9 cellular contexts compared by ENCODE assay signal in genomic region chr11:121112498-121113455, GRCh38. TPM values are rescaled to one million over a fixed set of nuclear protein-coding genes. Genes with fewer than 3 reads are reported as not detected.
DNase-seq lines count a peak whose midpoint lies in the region; ATAC-seq and TF ChIP-seq lines count a peak whose summit lies in the region.
"Had no signal": no experiment of that assay in that cellular context is flagged by ENCODE, and none has a peak within 500 bp of the region (broad histone marks: within the 10 kb centered on the region; RNA-seq: fewer than 3 reads in every experiment).

No MANE protein-coding gene starts in this region.

- H3K4me3 ChIP-seq in A673 (ENCODE audit: low read depth, low read length, poor library complexity, severe bottlenecking) (no peak overlapping the region), GM12864 (ENCODE audit: low read depth, low read length) (no peak overlapping the region), RWPE2 (ENCODE audit: severe bottlenecking) (no peak overlapping the region)

- POLR2A ChIA-PET in A673 (lab: Charles Lee; ENCODE audit: low non-redundant PET), result no interaction called here
- POLR2A ChIA-PET in MCF 10A (lab: Yijun Ruan, JAX), result no interaction called here

- peaks cover 50% of the 10 kb centered on the region for H3K27me3 Mint-ChIP-seq in MCF 10A (ENCODE audit: insufficient read depth, unreplicated experiment)

- BruUV-seq in A673 (replicated peaks; lab: Mats Ljungman, UMichigan), result no TSS peak
- BruUV-seq in MCF 10A (replicated peaks; lab: Mats Ljungman, UMichigan), result no TSS peak

- H3K4me1 ChIP-seq in A673 (ENCODE audit: insufficient read depth, low read length, poor library complexity, severe bottlenecking) (no peaks in the 10 kb centered on the region), RWPE2 (ENCODE audit: insufficient read depth, poor library complexity, severe bottlenecking) (no peaks in the 10 kb centered on the region)

- H3K27ac ChIP-seq in A673 (ENCODE audit: low read depth, low read length, poor library complexity, severe bottlenecking) (no peak overlapping the region), RWPE2 (ENCODE audit: poor library complexity, severe bottlenecking) (no peak overlapping the region)

- peak; percentile 72; the same call in 2 of the 3 replicates for ATAC-seq in RWPE2 (ENCODE audit: low read depth)
- ATAC-seq in HG02610 (IDR thresholded peaks at IDR 0.05; ENCODE audit: unreplicated experiment), result no peak

- no peaks in the 10 kb centered on the region for H3K4me1 Mint-ChIP-seq in MCF 10A (ENCODE audit: insufficient read depth, unreplicated experiment)

- no peak overlapping the region for H3K27ac Mint-ChIP-seq in MCF 10A (ENCODE audit: low read depth, unreplicated experiment)
- H3K27ac Mint-ChIP-seq: natural killer cell treated with Interleukin-12 subunit alpha and Interleukin-12 subunit beta and Interleukin-15 and Interleukin-18, amount 100 ng/mL, for 72 hours had no signal

- H3K36me3 Mint-ChIP-seq in MCF 10A (ENCODE audit: insufficient read depth, unreplicated experiment), result no peaks in the 10 kb centered on the region
- H3K36me3 Mint-ChIP-seq: natural killer cell treated with Interleukin-12 subunit alpha and Interleukin-12 subunit beta and Interleukin-15 and Interleukin-18, amount 100 ng/mL, for 72 hours had no signal

- CTCF ChIA-PET in A673 (lab: Charles Lee), result no interaction called here
- CTCF ChIA-PET in MCF 10A (lab: Yijun Ruan, JAX), result interaction anchor here (0.5 to 2.3 kb wide), 10 partner anchors 10 to 1614 kb away, joined by 3 to 11 read pairs (median 3); no protein-coding TSS in a partner anchor

- TF ChIP-seq CTCF in A673 (conservative IDR thresholded peaks at IDR 0.05; ENCODE audit: low read depth, low read length), result peak; percentile 69
- peak; percentile 55 for TF ChIP-seq CTCF in GM12864 (IDR thresholded peaks at IDR 0.05; ENCODE audit: low read depth, low read length, missing control alignments)
- TF ChIP-seq CTCF in RWPE2 (IDR thresholded peaks at IDR 0.05; ENCODE audit: poor library complexity, severe bottlenecking), result peak; percentile 60
- peak; percentile 48 for TF ChIP-seq CTCF in MCF 10A (IDR thresholded peaks at IDR 0.05; ENCODE audit: unreplicated experiment)

- peak; percentile 82 for DNase-seq in A673 (ENCODE audit: low spot score)
- DNase-seq in GM12864 (ENCODE audit: low read depth), result no peak
- DNase-seq in M059J (ENCODE audit: low read depth), result peak; percentile 74
- no peak for DNase-seq in RWPE2 (ENCODE audit: low spot score)
- peak; percentile 59 for DNase-seq in MCF 10A (ENCODE audit: unreplicated experiment)
- peak; percentile 71 for DNase-seq in iris pigment epithelial cell (ENCODE audit: low read depth)
- peak; percentile 34 for DNase-seq in stimulated activated CD4-positive, alpha-beta T cell treated with anti-CD3 and anti-CD28 coated beads, Interleukin-1b, Interleukin-23, amount 100 ng/mL, for 48 hours

- H3K27me3 ChIP-seq in A673 (replicated peaks; ENCODE audit: insufficient read depth, low read depth, low read length, poor library complexity), result peaks cover 30% of the 10 kb centered on the region
- H3K27me3 ChIP-seq in RWPE2 (ENCODE audit: insufficient read depth, poor library complexity, severe bottlenecking), result peaks cover 4% of the 10 kb centered on the region

- intact Hi-C loops in A673 (cut with micrococcal nuclease; ENCODE audit: unreplicated experiment), result no loop called here
- intact Hi-C loops in MCF 10A (cut with micrococcal nuclease), result loop anchor here (1.0 to 10.0 kb wide), 5 partner anchors 82 to 601 kb away; partner anchors contain the start of gene GRIK4

- H3K9me3 ChIP-seq in A673 (ENCODE audit: low read depth, low read length, poor library complexity, severe bottlenecking) (no peaks in the 10 kb centered on the region), RWPE2 (ENCODE audit: severe bottlenecking) (no peaks in the 10 kb centered on the region)

- H3K4me3 Mint-ChIP-seq in MCF 10A (ENCODE audit: unreplicated experiment), result no peak overlapping the region
- H3K4me3 Mint-ChIP-seq: natural killer cell treated with Interleukin-12 subunit alpha and Interleukin-12 subunit beta and Interleukin-15 and Interleukin-18, amount 100 ng/mL, for 72 hours had no signal

- no peaks in the 10 kb centered on the region for H3K36me3 ChIP-seq in A673 (ENCODE audit: insufficient read depth, low read length, poor library complexity, severe bottlenecking)
- H3K36me3 ChIP-seq in RWPE2 (ENCODE audit: low read depth), result no peaks in the 10 kb centered on the region

- no peaks in the 10 kb centered on the region for H3K9me3 Mint-ChIP-seq in MCF 10A (ENCODE audit: unreplicated experiment)
- H3K9me3 Mint-ChIP-seq: natural killer cell treated with Interleukin-12 subunit alpha and Interleukin-12 subunit beta and Interleukin-15 and Interleukin-18, amount 100 ng/mL, for 72 hours had no signal

RNA-seq across cellular contexts. Expression of gene TECTA, which starts 11.7 kb away (rescaled TPM):
- total RNA-seq in A673 (2021) (0.19 and 0.52 TPM in 2 replicates), MCF 10A (2022) (0.27 and 0.30 TPM in 2 replicates)
- total RNA-seq in M059J (2014; rRNA removed; shearing (Covaris generic)), result 0.17 and 0.32 TPM in 2 replicates

Comparison
In these comparisons a context has a peak if more than half of its experiments do, and no peak if none do; other contexts are left out.
1. DNase-seq: peak in A673 (single experiment), M059J (single experiment), MCF 10A (single experiment), iris pigment epithelial cell (single experiment) and stimulated activated CD4-positive, alpha-beta T cell treated with anti-CD3 and anti-CD28 coated beads, Interleukin-1b, Interleukin-23, amount 100 ng/mL, for 48 hours (single experiment); none in GM12864 (single experiment) and RWPE2 (single experiment).
2. Peak in every context shown above with its lines, with median percentiles within 50 percentile points of each other: CTCF ChIP-seq.